ENCODE assay signal across 8 cellular contexts in genomic region chr17:68011199-68011665, GRCh38. TPM values are rescaled to one million over a fixed set of nuclear protein-coding genes. Genes with fewer than 3 reads are reported as not detected.
DNase-seq lines count a peak whose midpoint lies in the region; ATAC-seq and TF ChIP-seq lines count a peak whose summit lies in the region.

No MANE protein-coding gene starts in this region.

- peak overlapping the region; percentile 48 for H3K4me3 ChIP-seq in Jurkat, Clone E6-1 (ENCODE audit: low read length)
- H3K4me3 ChIP-seq in WI38 (ENCODE audit: low read depth, low read length) (no peak overlapping the region), lung (no peak overlapping the region)

- H3K4me3 Mint-ChIP-seq in central memory CD8-positive, alpha-beta T cell, result peak overlapping the region; percentile 46

- H3K27me3 Mint-ChIP-seq in central memory CD8-positive, alpha-beta T cell, result no peaks in the 10 kb centered on the region

- H3K36me3 ChIP-seq in lung (ENCODE audit: control insufficient read depth in 2 of 2, insufficient read depth in 2 of 2, low read length in 2 of 2), result no peaks in the 10 kb centered on the region

- 44 to 46% methylated on average over 19 to 20 of the region's 20 CpGs for WGBS in lung, 2 donors

- no peaks in the 10 kb centered on the region for H3K36me3 Mint-ChIP-seq in central memory CD8-positive, alpha-beta T cell (ENCODE audit: insufficient read depth)

- peaks cover 0 to 5% of the 10 kb centered on the region in 2 donors for H3K4me1 ChIP-seq in lung (ENCODE audit: control insufficient read depth in 2 of 2, insufficient read depth in 2 of 2, low read length in 2 of 2)

- ATAC-seq in central memory CD8-positive, alpha-beta T cell (replicated peaks; ENCODE audit: extremely low read depth, poor library complexity, severe bottlenecking), result no peak
- ATAC-seq in lung (ENCODE audit: insufficient read depth, low FRiP score) (peak; percentile 69), HG03439 (IDR thresholded peaks at IDR 0.05; ENCODE audit: unreplicated experiment) (no peak)

- H3K27me3 ChIP-seq in lung (ENCODE audit: control insufficient read depth, insufficient read depth), result no peaks in the 10 kb centered on the region

- no peaks in the 10 kb centered on the region for H3K9me3 ChIP-seq in lung (ENCODE audit: control insufficient read depth in 2 of 2, insufficient read depth in 1 of 2, low read length in 1 of 2)

- no peak overlapping the region for H3K27ac ChIP-seq in lung (ENCODE audit: low read depth in 1 of 2, low read length in 1 of 2)

- TF ChIP-seq CTCF in GM12873 (IDR thresholded peaks at IDR 0.05; ENCODE audit: insufficient read depth, low read depth, low read length, missing control alignments) (peak; percentile 86), WI38 (IDR thresholded peaks at IDR 0.05; ENCODE audit: low read depth, low read length) (peak; percentile 51), lung (IDR thresholded peaks at IDR 0.05; ENCODE audit: control extremely low read depth, extremely low read depth) (peak; percentile 54)

- H3K27ac Mint-ChIP-seq in central memory CD8-positive, alpha-beta T cell (ENCODE audit: low read depth), result no peak overlapping the region

- peaks cover 5% of the 10 kb centered on the region for H3K4me1 Mint-ChIP-seq in central memory CD8-positive, alpha-beta T cell

- no peaks in the 10 kb centered on the region for H3K9me3 Mint-ChIP-seq in central memory CD8-positive, alpha-beta T cell

- DNase-seq in Jurkat, Clone E6-1 (ENCODE audit: low read depth, low spot score), result no peak
- DNase-seq in central memory CD8-positive, alpha-beta T cell (ENCODE audit: low spot score in 2 of 2), result peak; percentile 23 to 55
- DNase-seq in lung (ENCODE audit: low spot score) (peak; percentile 57), NCI-H187 (lab: John Stamatoyannopoulos, UW) (no peak)
- peak; percentile 48 for DNase-seq in stimulated activated CD8-positive, alpha-beta memory T cell treated with anti-CD3 and anti-CD28 coated beads, Interleukin-4, amount 100 ng/mL, for 24 hours (ENCODE audit: low read depth)

RNA-seq across cellular contexts. Expression of gene C17orf58, which starts 15.0 kb away (rescaled TPM):
- polyA plus RNA-seq in Jurkat, Clone E6-1 (2012; ENCODE audit: insufficient read depth, insufficient read length), result 9.9 TPM
- total RNA-seq in lung, result 10 to 100 TPM; 11.2 to 11.6 TPM
- 10 to 100 TPM in 1 of 2 donors, 1 to 10 TPM in 1; 7.0 to 11.0 TPM for polyA plus RNA-seq in lung

RNA-seq across cellular contexts. Expression of gene KPNA2, which starts 24.3 kb away (rescaled TPM):
- polyA plus RNA-seq in Jurkat, Clone E6-1 (2012; ENCODE audit: insufficient read depth, insufficient read length), result 428 TPM
- total RNA-seq in lung, result 10 to 100 TPM; 17.5 to 20.2 TPM
- polyA plus RNA-seq in lung, result 10 to 100 TPM; 16.1 to 24.4 TPM

Comparison
In these comparisons a context has a peak if more than half of its experiments do, and no peak if none do; other contexts are left out.
1. DNase-seq: peak in central memory CD8-positive, alpha-beta T cell (2 of 2), lung (single experiment) and stimulated activated CD8-positive, alpha-beta memory T cell treated with anti-CD3 and anti-CD28 coated beads, Interleukin-4, amount 100 ng/mL, for 24 hours (single experiment); none in Jurkat, Clone E6-1 (single experiment) and NCI-H187 (0 of 2).
2. Peak in every context shown above with its lines, with median percentiles within 50 percentile points of each other: CTCF ChIP-seq.